30 cellular contexts compared by ENCODE assay signal in genomic region chr2:10149684-10150083, GRCh38. TPM values are rescaled to one million over a fixed set of nuclear protein-coding genes. Genes with fewer than 3 reads are reported as not detected.
A peak's percentile ranks its signal among the peaks of the same experiment; 100 is the strongest.
DNase-seq lines count a peak whose midpoint lies in the region; ATAC-seq, FAIRE-seq and TF ChIP-seq lines count a peak whose summit lies in the region.
"Had no signal": no experiment of that assay in that cellular context is flagged by ENCODE, and none has a peak within 500 bp of the region (broad histone marks: within the 10 kb centered on the region; RNA-seq: fewer than 3 reads in every experiment).

No MANE protein-coding gene starts in this region.

- CTCF ChIA-PET in activated CD4-positive, alpha-beta T cell treated with anti-CD3 and anti-CD28 coated beads, Interleukin-2, amount 10 ng/mL, durations not matched to agents 7 days and 5 days (lab: Charles Lee), result interaction anchor here (1.9 kb wide), 1 partner anchor 30 kb away, joined by 4 read pairs; no protein-coding TSS in a partner anchor

- peaks cover 49% of the 10 kb centered on the region for H3K36me3 Mint-ChIP-seq in activated CD4-positive, alpha-beta T cell treated with anti-CD3 and anti-CD28 coated beads, Interleukin-2, amount 10 ng/mL, durations not matched to agents 7 days and 5 days (ENCODE audit: low read depth)
- peaks cover 27% of the 10 kb centered on the region for H3K36me3 Mint-ChIP-seq in activated T-helper 1 cell treated with anti-CD3 and anti-CD28 coated beads, Interleukin-12 subunit alpha, Interleukin-12 subunit beta, Interleukin-2, Interleukin-4 antibody, amounts not matched to agents 30 ng/mL and 10 ng/mL and 1 ng/mL, durations not matched to agents 14 hours and 24 hours and 36 hours (ENCODE audit: low read depth)
- H3K36me3 Mint-ChIP-seq in nephron progenitor cell (ENCODE audit: low read depth), result peaks cover 36% of the 10 kb centered on the region
- H3K36me3 Mint-ChIP-seq: CD8-positive, alpha-beta T cell had no signal

- no peak overlapping the region for H3K4me3 Mint-ChIP-seq in activated CD4-positive, alpha-beta T cell treated with anti-CD3 and anti-CD28 coated beads, Interleukin-2, amount 10 ng/mL, durations not matched to agents 7 days and 5 days
- H3K4me3 Mint-ChIP-seq in activated T-helper 1 cell treated with anti-CD3 and anti-CD28 coated beads, Interleukin-12 subunit alpha, Interleukin-12 subunit beta, Interleukin-2, Interleukin-4 antibody, amounts not matched to agents 30 ng/mL and 10 ng/mL and 1 ng/mL, durations not matched to agents 14 hours and 24 hours and 36 hours, result no peak overlapping the region
- H3K4me3 Mint-ChIP-seq in nephron progenitor cell, result no peak overlapping the region
- H3K4me3 Mint-ChIP-seq: CD8-positive, alpha-beta T cell; nephron; stimulated activated naive B cell treated with anti-CD40 and anti-IgM and Interleukin-4, amounts not matched to agents 10 μg/mL and 1 μg/mL and 100 μg/mL, for 72 hours had no signal

- no peak for FAIRE-seq in frontal cortex (lab: Jason Lieb, UNC)
- FAIRE-seq: GM12878, HTR-8/SVneo, RCC 7860 had no signal

- TF ChIP-seq CTCF in nephron progenitor cell (IDR thresholded peaks at IDR 0.05), result no peak

- H3K27me3 Mint-ChIP-seq in activated CD4-positive, alpha-beta T cell treated with anti-CD3 and anti-CD28 coated beads, Interleukin-2, amount 10 ng/mL, durations not matched to agents 7 days and 5 days, result no peaks in the 10 kb centered on the region
- no peaks in the 10 kb centered on the region for H3K27me3 Mint-ChIP-seq in activated T-helper 1 cell treated with anti-CD3 and anti-CD28 coated beads, Interleukin-12 subunit alpha, Interleukin-12 subunit beta, Interleukin-2, Interleukin-4 antibody, amounts not matched to agents 30 ng/mL and 10 ng/mL and 1 ng/mL, durations not matched to agents 14 hours and 24 hours and 36 hours (ENCODE audit: insufficient read depth)
- H3K27me3 Mint-ChIP-seq in nephron progenitor cell (ENCODE audit: low read depth, poor library complexity), result no peaks in the 10 kb centered on the region
- H3K27me3 Mint-ChIP-seq: stimulated activated naive B cell treated with anti-CD40 and anti-IgM and Interleukin-4, amounts not matched to agents 10 μg/mL and 1 μg/mL and 100 μg/mL, for 72 hours had no signal

- peak overlapping the region; percentile 55 for H3K27ac Mint-ChIP-seq in activated CD4-positive, alpha-beta T cell treated with anti-CD3 and anti-CD28 coated beads, Interleukin-2, amount 10 ng/mL, durations not matched to agents 7 days and 5 days
- H3K27ac Mint-ChIP-seq in activated T-helper 1 cell treated with anti-CD3 and anti-CD28 coated beads, Interleukin-12 subunit alpha, Interleukin-12 subunit beta, Interleukin-2, Interleukin-4 antibody, amounts not matched to agents 30 ng/mL and 10 ng/mL and 1 ng/mL, durations not matched to agents 14 hours and 24 hours and 36 hours, result peak overlapping the region; percentile 80
- H3K27ac Mint-ChIP-seq in nephron progenitor cell, result peak overlapping the region; percentile 46
- H3K27ac Mint-ChIP-seq: CD8-positive, alpha-beta T cell; nephron; stimulated activated naive B cell treated with anti-CD40 and anti-IgM and Interleukin-4, amounts not matched to agents 10 μg/mL and 1 μg/mL and 100 μg/mL, for 72 hours had no signal

- no peak for ATAC-seq in GM18909 (IDR thresholded peaks at IDR 0.05; ENCODE audit: poor library complexity, unreplicated experiment)
- ATAC-seq: body of pancreas; CD8-positive, alpha-beta T cell; foreskin keratinocyte; GM12878; heart right ventricle; stimulated activated naive B cell treated with anti-CD40 and anti-IgM and Interleukin-4, amounts not matched to agents 10 μg/mL and 1 μg/mL and 100 μg/mL, for 72 hours had no signal

- no peak for DNase-seq in activated CD4-positive, alpha-beta T cell treated with anti-CD3 and anti-CD28 coated beads, Interleukin-2, amount 10 ng/mL, durations not matched to agents 7 days and 5 days
- DNase-seq in activated CD4-positive, alpha-beta T cell treated with anti-CD3 and anti-CD28 coated beads, Interleukin-2, amount 50 U/mL, for 1 hour, result no peak
- DNase-seq in GDM1 (lab: John Stamatoyannopoulos, UW), result peak; percentile 27
- DNase-seq in activated T-helper 1 cell treated with anti-CD3 and anti-CD28 coated beads, Interleukin-12 subunit alpha, Interleukin-12 subunit beta, Interleukin-2, Interleukin-4 antibody, amounts not matched to agents 30 ng/mL and 10 ng/mL and 1 ng/mL, durations not matched to agents 14 hours and 24 hours and 36 hours (ENCODE audit: low spot score), result no peak
- no peak for DNase-seq in nephron progenitor cell
- no peak for DNase-seq in frontal cortex (ENCODE audit: low spot score in 2 of 2)
- no peak for DNase-seq in effector CD8-positive, alpha-beta T cell (lab: John Stamatoyannopoulos, UW)
- DNase-seq: activated CD4-positive, CD25-positive, alpha-beta regulatory T cell; activated CD8-positive, alpha-beta memory T cell treated with anti-CD3 and anti-CD28 coated beads for 24 hours; activated T-cell treated with anti-CD3 and anti-CD28 coated beads, Interleukin-2, amount 50 U/mL, for 1 hour; adrenal gland; body of pancreas; CD8-positive, alpha-beta T cell; cerebellar nuclear complex; EL; esophagus squamous epithelium; heart right ventricle; KBM-7; kidney glomerular epithelial cell; NCI-H1105; NCI-H187; NCI-H82; SIG-M5; stimulated activated naive B cell treated with anti-CD40 and anti-IgM and Interleukin-4, amounts not matched to agents 10 μg/mL and 1 μg/mL and 100 μg/mL, for 72 hours had no signal

- H3K4me1 Mint-ChIP-seq in activated CD4-positive, alpha-beta T cell treated with anti-CD3 and anti-CD28 coated beads, Interleukin-2, amount 10 ng/mL, durations not matched to agents 7 days and 5 days, result peaks cover 24% of the 10 kb centered on the region
- peaks cover 28% of the 10 kb centered on the region for H3K4me1 Mint-ChIP-seq in activated T-helper 1 cell treated with anti-CD3 and anti-CD28 coated beads, Interleukin-12 subunit alpha, Interleukin-12 subunit beta, Interleukin-2, Interleukin-4 antibody, amounts not matched to agents 30 ng/mL and 10 ng/mL and 1 ng/mL, durations not matched to agents 14 hours and 24 hours and 36 hours (ENCODE audit: low read depth)
- H3K4me1 Mint-ChIP-seq in nephron progenitor cell, result no peaks in the 10 kb centered on the region
- H3K4me1 Mint-ChIP-seq: stimulated activated naive B cell treated with anti-CD40 and anti-IgM and Interleukin-4, amounts not matched to agents 10 μg/mL and 1 μg/mL and 100 μg/mL, for 72 hours had no signal

- intact Hi-C loops in activated T-helper 1 cell treated with anti-CD3 and anti-CD28 coated beads, Interleukin-12 subunit alpha, Interleukin-12 subunit beta, Interleukin-2, Interleukin-4 antibody, amounts not matched to agents 30 ng/mL and 10 ng/mL and 1 ng/mL, durations not matched to agents 14 hours and 24 hours and 36 hours (cut with micrococcal nuclease), result no loop called here

- H3K9me3 Mint-ChIP-seq in activated CD4-positive, alpha-beta T cell treated with anti-CD3 and anti-CD28 coated beads, Interleukin-2, amount 10 ng/mL, durations not matched to agents 7 days and 5 days, result no peaks in the 10 kb centered on the region
- no peaks in the 10 kb centered on the region for H3K9me3 Mint-ChIP-seq in activated T-helper 1 cell treated with anti-CD3 and anti-CD28 coated beads, Interleukin-12 subunit alpha, Interleukin-12 subunit beta, Interleukin-2, Interleukin-4 antibody, amounts not matched to agents 30 ng/mL and 10 ng/mL and 1 ng/mL, durations not matched to agents 14 hours and 24 hours and 36 hours
- H3K9me3 Mint-ChIP-seq in nephron progenitor cell, result no peaks in the 10 kb centered on the region
- H3K9me3 Mint-ChIP-seq: CD8-positive, alpha-beta T cell; nephron; stimulated activated naive B cell treated with anti-CD40 and anti-IgM and Interleukin-4, amounts not matched to agents 10 μg/mL and 1 μg/mL and 100 μg/mL, for 72 hours had no signal

- POLR2A ChIA-PET in activated CD4-positive, alpha-beta T cell treated with anti-CD3 and anti-CD28 coated beads, Interleukin-2, amount 10 ng/mL, durations not matched to agents 7 days and 5 days (lab: Charles Lee), result no interaction called here

RNA-seq across cellular contexts. Expression of gene RRM2, which starts 27.1 kb away (rescaled TPM):
- total RNA-seq in activated CD4-positive, alpha-beta T cell treated with anti-CD3 and anti-CD28 coated beads, Interleukin-2, amount 10 ng/mL, durations not matched to agents 7 days and 5 days, result 100 to 1,000 TPM; 496 to 540 TPM
- total RNA-seq in activated T-helper 1 cell treated with anti-CD3 and anti-CD28 coated beads, Interleukin-12 subunit alpha, Interleukin-12 subunit beta, Interleukin-2, Interleukin-4 antibody, amounts not matched to agents 30 ng/mL and 10 ng/mL and 1 ng/mL, durations not matched to agents 14 hours and 24 hours and 36 hours, result 328 and 351 TPM in 2 replicates
- total RNA-seq in frontal cortex, result 4.1 TPM
- total RNA-seq: body of pancreas had no signal

Comparison
In these comparisons a context has a peak if more than half of its experiments do, and no peak if none do; other contexts are left out.
1. RNA of gene RRM2, which starts 27.1 kb away (total RNA-seq): 496 to 540 TPM in activated CD4-positive, alpha-beta T cell treated with anti-CD3 and anti-CD28 coated beads, Interleukin-2, amount 10 ng/mL, durations not matched to agents 7 days and 5 days and 328 to 351 TPM in activated T-helper 1 cell treated with anti-CD3 and anti-CD28 coated beads, Interleukin-12 subunit alpha, Interleukin-12 subunit beta, Interleukin-2, Interleukin-4 antibody, amounts not matched to agents 30 ng/mL and 10 ng/mL and 1 ng/mL, durations not matched to agents 14 hours and 24 hours and 36 hours; 4.1 TPM in frontal cortex (single experiment); every median in the first group is over 10 times any median in the second.
2. Peak in every context shown above with its lines, with median percentiles within 50 percentile points of each other: H3K27ac Mint-ChIP-seq.